In genomic region chr3:15300318-15301078, GRCh38 we compare ENCODE assay signal across 11 cellular contexts. TPM values are rescaled to one million over a fixed set of nuclear protein-coding genes. Genes with fewer than 3 reads are reported as not detected.
DNase-seq lines count a peak whose midpoint lies in the region; FAIRE-seq and TF ChIP-seq lines count a peak whose summit lies in the region.
"Had no signal": no experiment of that assay in that cellular context is flagged by ENCODE, and none has a peak within 500 bp of the region (broad histone marks: within the 10 kb centered on the region; RNA-seq: fewer than 3 reads in every experiment).

No MANE protein-coding gene starts in this region.

- in situ Hi-C loops in transverse colon (cut with MboI; ENCODE audit: low pct_ligation_motif_present in 1 of 4, low pct_unique_long_range_greater_than_20kb in 1 of 4, low sequenced_read_pairs in 3 of 4): no loop called here

- TF ChIP-seq CTCF in WERI-Rb-1 (IDR thresholded peaks at IDR 0.05; ENCODE audit: low read depth, low read length) (no peak), right atrium auricular region (IDR thresholded peaks at IDR 0.05) (no peak), transverse colon (IDR thresholded peaks at IDR 0.05) (no peak)

- FAIRE-seq in small intestine (lab: Jason Lieb, UNC): no peak
- FAIRE-seq: G401.6 had no signal

- no peak overlapping the region for H3K4me3 ChIP-seq in WERI-Rb-1 (ENCODE audit: low read depth, low read length)
- no peak overlapping the region for H3K4me3 ChIP-seq in right atrium auricular region
- no peak overlapping the region for H3K4me3 ChIP-seq in transverse colon
- H3K4me3 ChIP-seq in small intestine (ENCODE audit: low read depth in 1 of 2, low read length in 2 of 2): no peak overlapping the region

- peaks cover 56% of the 10 kb centered on the region for H3K36me3 ChIP-seq in WERI-Rb-1
- H3K36me3 ChIP-seq in right atrium auricular region: peaks cover 22% of the 10 kb centered on the region
- H3K36me3 ChIP-seq in transverse colon: no peaks in the 10 kb centered on the region
- H3K36me3 ChIP-seq in small intestine (ENCODE audit: control insufficient read depth in 2 of 2, insufficient read depth in 2 of 2, low read length in 2 of 2): peaks cover 0 to 2% of the 10 kb centered on the region in 2 donors

- peaks cover 68% of the 10 kb centered on the region for H3K36me3 Mint-ChIP-seq in activated CD4-positive, alpha-beta T cell treated with anti-CD3 and anti-CD28 coated beads, Interleukin-2, amount 10 ng/mL, durations not matched to agents 7 days and 5 days (ENCODE audit: low read depth)

- CTCF ChIA-PET in activated CD4-positive, alpha-beta T cell treated with anti-CD3 and anti-CD28 coated beads, Interleukin-2, amount 10 ng/mL, durations not matched to agents 7 days and 5 days (lab: Charles Lee): interaction anchor here (0.7 to 1.9 kb wide), 6 partner anchors 8 to 33 kb away, joined by 3 to 5 read pairs (median 3); partner anchors contain the start of gene SH3BP5

- H3K9me3 Mint-ChIP-seq in activated CD4-positive, alpha-beta T cell treated with anti-CD3 and anti-CD28 coated beads, Interleukin-2, amount 10 ng/mL, durations not matched to agents 7 days and 5 days: no peaks in the 10 kb centered on the region
- H3K9me3 Mint-ChIP-seq: activated naive CD8-positive, alpha-beta T cell treated with anti-CD3 and anti-CD28 coated beads, Interleukin-2, amount 10 ng/mL, durations not matched to agents 7 days and 5 days had no signal

- no peaks in the 10 kb centered on the region for H3K27me3 Mint-ChIP-seq in activated CD4-positive, alpha-beta T cell treated with anti-CD3 and anti-CD28 coated beads, Interleukin-2, amount 10 ng/mL, durations not matched to agents 7 days and 5 days

- POLR2A ChIA-PET in activated CD4-positive, alpha-beta T cell treated with anti-CD3 and anti-CD28 coated beads, Interleukin-2, amount 10 ng/mL, durations not matched to agents 7 days and 5 days (lab: Charles Lee): no interaction called here

- WGBS in transverse colon (ENCODE audit: low coverage in 1 of 2), 2 donors: 73 to 74% methylated on average over 4 to 7 of the region's 8 CpGs
- 65 to 78% (median 69%) methylated on average over 7 to 8 of the region's 8 CpGs for WGBS in small intestine, 3 donors

- H3K27me3 ChIP-seq in WERI-Rb-1 (ENCODE audit: insufficient read depth, low read depth, severe bottlenecking) (no peaks in the 10 kb centered on the region), right atrium auricular region (no peaks in the 10 kb centered on the region), transverse colon (no peaks in the 10 kb centered on the region), small intestine (ENCODE audit: control insufficient read depth in 2 of 2, insufficient read depth in 2 of 2, low read length in 2 of 2) (no peaks in the 10 kb centered on the region)

- DNase-seq in activated CD4-positive, alpha-beta T cell treated with anti-CD3 and anti-CD28 coated beads, Interleukin-2, amount 10 ng/mL, durations not matched to agents 7 days and 5 days: no peak
- no peak for DNase-seq in activated CD4-positive, alpha-beta T cell treated with anti-CD3 and anti-CD28 coated beads, Interleukin-2, amount 50 U/mL, for 4 hours
- DNase-seq in WERI-Rb-1: no peak
- peak; percentile 80 for DNase-seq in right atrium auricular region (ENCODE audit: low spot score)
- no peak for DNase-seq in transverse colon
- no peak for DNase-seq in DMS114 treated with DMSO at 0.1 percent for 48 hours (lab: John Stamatoyannopoulos, UW; ENCODE audit: unreplicated experiment)
- no peak for DNase-seq in NCI-H1417 treated with DMSO at 0.1 percent for 48 hours (lab: John Stamatoyannopoulos, UW)
- DNase-seq in small intestine: no peak
- DNase-seq: activated naive CD8-positive, alpha-beta T cell treated with anti-CD3 and anti-CD28 coated beads, Interleukin-2, amount 10 ng/mL, durations not matched to agents 7 days and 5 days; retina had no signal

- H3K4me3 Mint-ChIP-seq in activated CD4-positive, alpha-beta T cell treated with anti-CD3 and anti-CD28 coated beads, Interleukin-2, amount 10 ng/mL, durations not matched to agents 7 days and 5 days: no peak overlapping the region
- H3K4me3 Mint-ChIP-seq: activated naive CD8-positive, alpha-beta T cell treated with anti-CD3 and anti-CD28 coated beads, Interleukin-2, amount 10 ng/mL, durations not matched to agents 7 days and 5 days had no signal

- H3K4me1 ChIP-seq in right atrium auricular region (peaks cover 0 to 25% of the 10 kb centered on the region in 2 donors), transverse colon (peaks cover 0 to 6% (median 0%) of the 10 kb centered on the region in 4 donors), small intestine (ENCODE audit: control insufficient read depth in 2 of 2, insufficient read depth in 1 of 2, low read depth in 1 of 2, low read length in 1 of 2) (no peaks in the 10 kb centered on the region)

- no peak for TF ChIP-seq EP300 in transverse colon (IDR thresholded peaks at IDR 0.05; ENCODE audit: low read depth)

- H3K9me3 ChIP-seq in WERI-Rb-1 (ENCODE audit: severe bottlenecking) (no peaks in the 10 kb centered on the region), right atrium auricular region (no peaks in the 10 kb centered on the region), transverse colon (no peaks in the 10 kb centered on the region), small intestine (ENCODE audit: control insufficient read depth, low read depth) (no peaks in the 10 kb centered on the region)

- H3K4me1 Mint-ChIP-seq in activated CD4-positive, alpha-beta T cell treated with anti-CD3 and anti-CD28 coated beads, Interleukin-2, amount 10 ng/mL, durations not matched to agents 7 days and 5 days: peaks cover 66% of the 10 kb centered on the region

- intact Hi-C loops in transverse colon (cut with DNase I; ENCODE audit: low total_unique reads): no loop called here

- TF ChIP-seq POLR2A in transverse colon (IDR thresholded peaks at IDR 0.05): no peak

- peak overlapping the region; percentile 55 for H3K27ac Mint-ChIP-seq in activated CD4-positive, alpha-beta T cell treated with anti-CD3 and anti-CD28 coated beads, Interleukin-2, amount 10 ng/mL, durations not matched to agents 7 days and 5 days

- H3K27ac ChIP-seq in WERI-Rb-1 (peak overlapping the region; percentile 10; the same call in 1 of the 2 replicates), right atrium auricular region (peak overlapping the region; percentile 8 to 58), transverse colon (peak overlapping the region in 3 of 4 donors; percentile 6 to 25 (median 13)), small intestine (ENCODE audit: low read depth in 1 of 2, low read length in 1 of 2) (peak overlapping the region in 1 of 2 donors; percentile 14)

RNA-seq across cellular contexts. Expression of gene SH3BP5, which starts 31.9 kb away (rescaled TPM):
- 10 to 100 TPM; 33.8 to 38.2 TPM for total RNA-seq in activated CD4-positive, alpha-beta T cell treated with anti-CD3 and anti-CD28 coated beads, Interleukin-2, amount 10 ng/mL, durations not matched to agents 7 days and 5 days
- total RNA-seq in right atrium auricular region: 10 to 100 TPM; 14.4 to 18.4 TPM
- total RNA-seq in transverse colon: 10 to 100 TPM in 3 of 4 donors, 1 to 10 TPM in 1; 7.5 to 32.4 (median 15.8) TPM
- 10 to 100 TPM in 2 of 3 donors, 1 to 10 TPM in 1; 4.9 to 24.0 (median 14.3) TPM for polyA plus RNA-seq in small intestine
